In genomic region chr20:48747840-48748416, GRCh38 we compare ENCODE assay signal across 1 cellular context.
TF ChIP-seq lines count a peak whose summit lies in the region.

No MANE protein-coding gene starts in this region.

TF ChIP-seq in GM12878, 131 proteins besides CTCF, POLR2A, EP300 and RAD21 (continued from another document):
- TF ChIP-seq ZNF687 (IDR thresholded peaks at IDR 0.05), result no peak
- TF ChIP-seq ZNF24 (IDR thresholded peaks at IDR 0.05), result no peak
